Comparison of ENCODE assay signal across 11 cellular contexts in the genomic region with DNA sequence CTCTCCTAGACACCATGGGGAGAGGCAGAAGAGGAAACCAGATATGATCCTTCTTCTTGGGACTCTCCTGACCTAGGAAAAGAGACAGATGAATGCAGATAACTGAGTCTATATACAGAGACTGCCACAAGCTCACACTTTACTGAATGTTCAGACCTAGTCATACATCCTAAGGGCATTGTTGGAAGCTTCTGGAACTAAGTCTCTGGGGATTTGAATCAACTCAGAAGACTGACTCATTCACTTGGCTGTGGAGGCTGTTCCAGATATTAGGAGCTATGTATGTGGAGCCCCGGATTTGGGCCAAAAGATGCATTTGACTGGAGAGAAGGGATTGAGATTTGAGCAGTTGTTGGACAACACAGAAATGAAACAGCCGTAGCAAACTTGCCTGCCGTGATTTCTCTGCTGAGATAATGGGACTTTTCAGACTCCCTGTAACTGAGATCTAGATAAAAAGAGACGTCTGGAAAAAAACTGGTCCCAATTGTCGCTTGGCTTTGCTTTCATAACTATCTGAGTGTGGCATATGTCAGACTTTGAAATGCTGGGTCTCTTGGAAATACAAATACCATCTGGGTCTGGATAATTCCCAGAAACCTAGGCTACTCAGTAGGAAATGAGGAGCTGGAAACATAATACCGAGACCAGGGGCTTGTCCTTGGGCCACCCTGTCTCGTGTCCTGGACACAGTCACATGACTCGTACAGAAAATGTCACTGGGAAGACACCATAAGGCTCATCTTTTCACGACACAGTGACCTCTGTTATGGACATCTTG.
DNase-seq lines count a peak whose midpoint lies in the region; ATAC-seq, FAIRE-seq and TF ChIP-seq lines count a peak whose summit lies in the region.
"Had no signal": no experiment of that assay in that cellular context is flagged by ENCODE, and none has a peak within 500 bp of the region (broad histone marks: within the 10 kb centered on the region; RNA-seq: fewer than 3 reads in every experiment).

No MANE protein-coding gene starts in this region.

- FAIRE-seq in D721Med (lab: Jason Lieb, UNC) = no peak

- no peaks in the 10 kb centered on the region for H3K9me3 ChIP-seq in thoracic aorta
- H3K9me3 ChIP-seq: ovary had no signal

- H3K4me1 ChIP-seq in thoracic aorta (ENCODE audit: control insufficient read depth in 1 of 2, low read depth in 2 of 2) = peaks cover 34 to 64% of the 10 kb centered on the region in 2 donors

- peak; percentile 86 for ATAC-seq in thoracic aorta (ENCODE audit: insufficient number of reproducible peaks, low FRiP score, low read depth)

- H3K4me3 ChIP-seq in cardiac fibroblast (replicated peaks in 1 of 2; ENCODE audit: low read depth in 2 of 2, low read length in 2 of 2) (no peak overlapping the region), thoracic aorta (peak overlapping the region; percentile 25)
- H3K4me3 ChIP-seq: ovary had no signal

- H3K27me3 ChIP-seq in thoracic aorta (replicated peaks; ENCODE audit: insufficient read depth) = no peaks in the 10 kb centered on the region
- H3K27me3 ChIP-seq: ovary had no signal

- DNase-seq in NCI-H1694 treated with DMSO at 0.1 percent for 48 hours (lab: John Stamatoyannopoulos, UW) = peak; percentile 75
- peak; percentile 96 to 97 for DNase-seq in cardiac fibroblast (ENCODE audit: low read depth in 2 of 2)
- DNase-seq in iris pigment epithelial cell (ENCODE audit: low read depth) = peak; percentile 58
- peak; percentile 32 for DNase-seq in thoracic aorta (ENCODE audit: low spot score)
- DNase-seq in D721Med (ENCODE audit: insufficient read length, low spot score) = no peak
- DNase-seq in HuH-7.5 (ENCODE audit: low spot score) = no peak
- no peak for DNase-seq in ureter (ENCODE audit: low spot score)
- DNase-seq: activated naive CD4-positive, alpha-beta T cell treated with anti-CD3 and anti-CD28 coated beads, Interleukin-2, amount 50 U/mL, for 16 hours; HCEC 1CT; NK-92 treated with Interleukin-12 subunit alpha and Interleukin-12 subunit beta, amount 100 ng/mL, for 24 hours had no signal

- no peak for TF ChIP-seq CTCF in cardiac fibroblast (IDR thresholded peaks at IDR 0.05; ENCODE audit: low read depth, low read length)
- no peak for TF ChIP-seq CTCF in thoracic aorta (IDR thresholded peaks at IDR 0.05)
- no peak for TF ChIP-seq CTCF in D721Med (IDR thresholded peaks at IDR 0.05; ENCODE audit: insufficient read depth, missing control alignments)

- H3K27ac ChIP-seq in thoracic aorta = peak overlapping the region; percentile 68 to 80

- H3K36me3 ChIP-seq in thoracic aorta = no peaks in the 10 kb centered on the region
- H3K36me3 ChIP-seq: ovary had no signal

Comparison
In these comparisons a context has a peak if more than half of its experiments do, and no peak if none do; other contexts are left out.
1. DNase-seq: peak in NCI-H1694 treated with DMSO at 0.1 percent for 48 hours (single experiment), cardiac fibroblast (2 of 2), iris pigment epithelial cell (single experiment) and thoracic aorta (single experiment); none in D721Med (single experiment), HuH-7.5 (single experiment) and ureter (single experiment).